In the genomic region with DNA sequence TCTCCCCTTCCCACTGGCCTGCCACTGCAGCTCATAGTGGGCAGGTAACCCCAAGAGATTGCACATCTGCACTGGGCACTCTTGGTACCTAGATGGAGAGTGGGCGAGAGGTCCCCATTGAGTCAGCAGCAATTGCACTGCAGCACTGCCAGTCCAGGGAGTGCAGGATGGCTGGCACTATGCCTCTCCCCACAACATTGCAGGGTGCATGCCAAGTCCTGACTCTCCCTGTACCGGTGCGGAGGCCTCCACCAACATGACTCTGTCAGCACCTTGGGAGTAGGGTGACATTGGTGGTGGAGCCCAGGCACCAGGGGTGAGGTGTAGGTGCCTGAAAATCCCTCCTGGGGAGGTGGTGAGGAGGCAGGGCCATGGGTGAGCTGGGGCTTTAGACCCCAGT, we compare ENCODE assay signal across 16 cellular contexts.
"Had no signal": no experiment of that assay in that cellular context is flagged by ENCODE, and none has a peak within 500 bp of the region (broad histone marks: within the 10 kb centered on the region; RNA-seq: fewer than 3 reads in every experiment).

No MANE protein-coding gene starts in this region.

- H3K4me1 ChIP-seq: parathyroid adenoma had no signal

- H3K9me3 ChIP-seq: left lung, thoracic aorta, upper lobe of left lung had no signal

- H3K4me3 ChIP-seq: left lung, thoracic aorta, upper lobe of left lung had no signal

- H3K27me3 ChIP-seq: left lung, upper lobe of left lung had no signal

- H3K36me3 ChIP-seq: left lung, thoracic aorta had no signal

- H3K27ac ChIP-seq: epithelial cell of prostate, left lung, parathyroid adenoma, thoracic aorta had no signal

- DNase-seq: activated CD4-positive, alpha-beta memory T cell treated with anti-CD3 and anti-CD28 coated beads, Interleukin-2, amount 10 ng/mL, durations not matched to agents 7 days and 5 days; activated CD4-positive, alpha-beta T cell treated with anti-CD3 and anti-CD28 coated beads, Interleukin-2, amount 10 ng/mL, durations not matched to agents 24 days and 14 days; activated effector memory CD4-positive, alpha-beta T cell treated with Interleukin-2 at 50 U/mL for 16 hours; activated naive CD4-positive, alpha-beta T cell treated with anti-CD3 and anti-CD28 coated beads for 36 hours; activated naive CD8-positive, alpha-beta T cell treated with anti-CD3 and anti-CD28 coated beads, Interleukin-2, amount 10 ng/mL, durations not matched to agents 7 days and 5 days; activated T-cell treated with anti-CD3 and anti-CD28 coated beads, Interleukin-2, amount 50 U/mL, for 72 hours; amniotic stem cell; kidney glomerular epithelial cell; left lung; stimulated activated naive B cell treated with anti-CD40 and anti-IgM and Interleukin-4, amounts not matched to agents 10 μg/mL and 1 μg/mL and 100 μg/mL, for 72 hours; SW 1271; T-helper 17 cell; upper lobe of left lung had no signal
